2 cellular contexts compared by ENCODE assay signal in the genomic region with DNA sequence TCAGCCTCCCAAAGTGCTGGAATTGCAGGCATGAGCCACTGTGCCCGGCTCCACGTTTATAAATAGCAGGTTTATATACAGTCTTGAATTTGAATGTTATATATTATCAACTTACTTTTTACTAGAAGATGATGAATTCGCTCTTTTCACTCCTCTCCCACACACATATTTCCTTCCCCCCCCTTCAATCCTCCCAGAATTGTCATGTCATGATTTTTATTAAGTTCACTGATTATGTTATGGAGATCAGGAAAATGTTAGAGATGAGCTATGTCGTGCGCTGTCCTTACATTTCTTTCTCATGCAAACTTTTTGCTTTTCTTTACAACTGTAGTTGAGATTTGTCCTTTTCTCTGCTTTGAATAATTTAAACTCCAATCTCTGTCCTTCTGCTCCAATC.
TF ChIP-seq lines count a peak whose summit lies in the region.

No MANE protein-coding gene starts in this region.

TF ChIP-seq in GM23338, 12 proteins besides CTCF, POLR2A, EP300 and RAD21 (continues in another document):
- TF ChIP-seq, protein P1, sequence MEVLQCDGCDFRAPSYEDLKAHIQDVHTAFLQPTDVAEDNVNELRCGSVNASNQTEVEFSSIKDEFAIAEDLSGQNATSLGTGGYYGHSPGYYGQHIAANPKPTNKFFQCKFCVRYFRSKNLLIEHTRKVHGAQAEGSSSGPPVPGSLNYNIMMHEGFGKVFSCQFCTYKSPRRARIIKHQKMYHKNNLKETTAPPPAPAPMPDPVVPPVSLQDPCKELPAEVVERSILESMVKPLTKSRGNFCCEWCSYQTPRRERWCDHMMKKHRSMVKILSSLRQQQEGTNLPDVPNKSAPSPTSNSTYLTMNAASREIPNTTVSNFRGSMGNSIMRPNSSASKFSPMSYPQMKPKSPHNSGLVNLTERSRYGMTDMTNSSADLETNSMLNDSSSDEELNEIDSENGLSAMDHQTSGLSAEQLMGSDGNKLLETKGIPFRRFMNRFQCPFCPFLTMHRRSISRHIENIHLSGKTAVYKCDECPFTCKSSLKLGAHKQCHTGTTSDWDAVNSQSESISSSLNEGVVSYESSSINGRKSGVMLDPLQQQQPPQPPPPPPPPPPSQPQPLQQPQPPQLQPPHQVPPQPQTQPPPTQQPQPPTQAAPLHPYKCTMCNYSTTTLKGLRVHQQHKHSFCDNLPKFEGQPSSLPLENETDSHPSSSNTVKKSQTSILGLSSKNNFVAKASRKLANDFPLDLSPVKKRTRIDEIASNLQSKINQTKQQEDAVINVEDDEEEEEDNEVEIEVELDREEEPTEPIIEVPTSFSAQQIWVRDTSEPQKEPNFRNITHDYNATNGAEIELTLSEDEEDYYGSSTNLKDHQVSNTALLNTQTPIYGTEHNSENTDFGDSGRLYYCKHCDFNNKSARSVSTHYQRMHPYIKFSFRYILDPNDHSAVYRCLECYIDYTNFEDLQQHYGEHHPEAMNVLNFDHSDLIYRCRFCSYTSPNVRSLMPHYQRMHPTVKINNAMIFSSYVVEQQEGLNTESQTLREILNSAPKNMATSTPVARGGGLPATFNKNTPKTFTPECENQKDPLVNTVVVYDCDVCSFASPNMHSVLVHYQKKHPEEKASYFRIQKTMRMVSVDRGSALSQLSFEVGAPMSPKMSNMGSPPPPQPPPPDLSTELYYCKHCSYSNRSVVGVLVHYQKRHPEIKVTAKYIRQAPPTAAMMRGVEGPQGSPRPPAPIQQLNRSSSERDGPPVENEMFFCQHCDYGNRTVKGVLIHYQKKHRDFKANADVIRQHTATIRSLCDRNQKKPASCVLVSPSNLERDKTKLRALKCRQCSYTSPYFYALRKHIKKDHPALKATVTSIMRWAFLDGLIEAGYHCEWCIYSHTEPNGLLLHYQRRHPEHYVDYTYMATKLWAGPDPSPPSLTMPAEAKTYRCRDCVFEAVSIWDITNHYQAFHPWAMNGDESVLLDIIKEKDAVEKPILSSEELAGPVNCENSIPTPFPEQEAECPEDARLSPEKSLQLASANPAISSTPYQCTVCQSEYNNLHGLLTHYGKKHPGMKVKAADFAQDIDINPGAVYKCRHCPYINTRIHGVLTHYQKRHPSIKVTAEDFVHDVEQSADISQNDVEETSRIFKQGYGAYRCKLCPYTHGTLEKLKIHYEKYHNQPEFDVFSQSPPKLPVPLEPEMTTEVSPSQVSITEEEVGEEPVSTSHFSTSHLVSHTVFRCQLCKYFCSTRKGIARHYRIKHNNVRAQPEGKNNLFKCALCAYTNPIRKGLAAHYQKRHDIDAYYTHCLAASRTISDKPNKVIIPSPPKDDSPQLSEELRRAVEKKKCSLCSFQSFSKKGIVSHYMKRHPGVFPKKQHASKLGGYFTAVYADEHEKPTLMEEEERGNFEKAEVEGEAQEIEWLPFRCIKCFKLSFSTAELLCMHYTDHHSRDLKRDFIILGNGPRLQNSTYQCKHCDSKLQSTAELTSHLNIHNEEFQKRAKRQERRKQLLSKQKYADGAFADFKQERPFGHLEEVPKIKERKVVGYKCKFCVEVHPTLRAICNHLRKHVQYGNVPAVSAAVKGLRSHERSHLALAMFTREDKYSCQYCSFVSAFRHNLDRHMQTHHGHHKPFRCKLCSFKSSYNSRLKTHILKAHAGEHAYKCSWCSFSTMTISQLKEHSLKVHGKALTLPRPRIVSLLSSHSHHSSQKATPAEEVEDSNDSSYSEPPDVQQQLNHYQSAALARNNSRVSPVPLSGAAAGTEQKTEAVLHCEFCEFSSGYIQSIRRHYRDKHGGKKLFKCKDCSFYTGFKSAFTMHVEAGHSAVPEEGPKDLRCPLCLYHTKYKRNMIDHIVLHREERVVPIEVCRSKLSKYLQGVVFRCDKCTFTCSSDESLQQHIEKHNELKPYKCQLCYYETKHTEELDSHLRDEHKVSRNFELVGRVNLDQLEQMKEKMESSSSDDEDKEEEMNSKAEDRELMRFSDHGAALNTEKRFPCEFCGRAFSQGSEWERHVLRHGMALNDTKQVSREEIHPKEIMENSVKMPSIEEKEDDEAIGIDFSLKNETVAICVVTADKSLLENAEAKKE (CRISPR knock-in tag; IDR thresholded peaks at IDR 0.05): no peak
- no peak for TF ChIP-seq EZH2phosphoT487 (IDR thresholded peaks at IDR 0.05; ENCODE audit: unreplicated experiment)
- no peak for TF ChIP-seq CREB1 (CRISPR knock-in tag; IDR thresholded peaks at IDR 0.05; ENCODE audit: low read depth)
- TF ChIP-seq, protein P2, sequence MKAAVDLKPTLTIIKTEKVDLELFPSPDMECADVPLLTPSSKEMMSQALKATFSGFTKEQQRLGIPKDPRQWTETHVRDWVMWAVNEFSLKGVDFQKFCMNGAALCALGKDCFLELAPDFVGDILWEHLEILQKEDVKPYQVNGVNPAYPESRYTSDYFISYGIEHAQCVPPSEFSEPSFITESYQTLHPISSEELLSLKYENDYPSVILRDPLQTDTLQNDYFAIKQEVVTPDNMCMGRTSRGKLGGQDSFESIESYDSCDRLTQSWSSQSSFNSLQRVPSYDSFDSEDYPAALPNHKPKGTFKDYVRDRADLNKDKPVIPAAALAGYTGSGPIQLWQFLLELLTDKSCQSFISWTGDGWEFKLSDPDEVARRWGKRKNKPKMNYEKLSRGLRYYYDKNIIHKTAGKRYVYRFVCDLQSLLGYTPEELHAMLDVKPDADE (IDR thresholded peaks at IDR 0.05): no peak
- TF ChIP-seq POLR2AphosphoS5 (IDR thresholded peaks at IDR 0.05; ENCODE audit: low read depth): no peak
- TF ChIP-seq JUNB (IDR thresholded peaks at IDR 0.05; ENCODE audit: unreplicated experiment): no peak
- TF ChIP-seq STAT1 (IDR thresholded peaks at IDR 0.05; ENCODE audit: unreplicated experiment): no peak
- TF ChIP-seq ZNF114 (CRISPR knock-in tag; IDR thresholded peaks at IDR 0.05): no peak
- TF ChIP-seq, protein P3, sequence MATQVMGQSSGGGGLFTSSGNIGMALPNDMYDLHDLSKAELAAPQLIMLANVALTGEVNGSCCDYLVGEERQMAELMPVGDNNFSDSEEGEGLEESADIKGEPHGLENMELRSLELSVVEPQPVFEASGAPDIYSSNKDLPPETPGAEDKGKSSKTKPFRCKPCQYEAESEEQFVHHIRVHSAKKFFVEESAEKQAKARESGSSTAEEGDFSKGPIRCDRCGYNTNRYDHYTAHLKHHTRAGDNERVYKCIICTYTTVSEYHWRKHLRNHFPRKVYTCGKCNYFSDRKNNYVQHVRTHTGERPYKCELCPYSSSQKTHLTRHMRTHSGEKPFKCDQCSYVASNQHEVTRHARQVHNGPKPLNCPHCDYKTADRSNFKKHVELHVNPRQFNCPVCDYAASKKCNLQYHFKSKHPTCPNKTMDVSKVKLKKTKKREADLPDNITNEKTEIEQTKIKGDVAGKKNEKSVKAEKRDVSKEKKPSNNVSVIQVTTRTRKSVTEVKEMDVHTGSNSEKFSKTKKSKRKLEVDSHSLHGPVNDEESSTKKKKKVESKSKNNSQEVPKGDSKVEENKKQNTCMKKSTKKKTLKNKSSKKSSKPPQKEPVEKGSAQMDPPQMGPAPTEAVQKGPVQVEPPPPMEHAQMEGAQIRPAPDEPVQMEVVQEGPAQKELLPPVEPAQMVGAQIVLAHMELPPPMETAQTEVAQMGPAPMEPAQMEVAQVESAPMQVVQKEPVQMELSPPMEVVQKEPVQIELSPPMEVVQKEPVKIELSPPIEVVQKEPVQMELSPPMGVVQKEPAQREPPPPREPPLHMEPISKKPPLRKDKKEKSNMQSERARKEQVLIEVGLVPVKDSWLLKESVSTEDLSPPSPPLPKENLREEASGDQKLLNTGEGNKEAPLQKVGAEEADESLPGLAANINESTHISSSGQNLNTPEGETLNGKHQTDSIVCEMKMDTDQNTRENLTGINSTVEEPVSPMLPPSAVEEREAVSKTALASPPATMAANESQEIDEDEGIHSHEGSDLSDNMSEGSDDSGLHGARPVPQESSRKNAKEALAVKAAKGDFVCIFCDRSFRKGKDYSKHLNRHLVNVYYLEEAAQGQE (IDR thresholded peaks at IDR 0.05; ENCODE audit: unreplicated experiment): no peak
- TF ChIP-seq NANOG (IDR thresholded peaks at IDR 0.05; ENCODE audit: borderline replicate concordance): no peak

TF ChIP-seq in WTC11, 78 proteins besides CTCF, POLR2A, EP300 and RAD21 (continued from another document):
- TF ChIP-seq, protein P4, sequence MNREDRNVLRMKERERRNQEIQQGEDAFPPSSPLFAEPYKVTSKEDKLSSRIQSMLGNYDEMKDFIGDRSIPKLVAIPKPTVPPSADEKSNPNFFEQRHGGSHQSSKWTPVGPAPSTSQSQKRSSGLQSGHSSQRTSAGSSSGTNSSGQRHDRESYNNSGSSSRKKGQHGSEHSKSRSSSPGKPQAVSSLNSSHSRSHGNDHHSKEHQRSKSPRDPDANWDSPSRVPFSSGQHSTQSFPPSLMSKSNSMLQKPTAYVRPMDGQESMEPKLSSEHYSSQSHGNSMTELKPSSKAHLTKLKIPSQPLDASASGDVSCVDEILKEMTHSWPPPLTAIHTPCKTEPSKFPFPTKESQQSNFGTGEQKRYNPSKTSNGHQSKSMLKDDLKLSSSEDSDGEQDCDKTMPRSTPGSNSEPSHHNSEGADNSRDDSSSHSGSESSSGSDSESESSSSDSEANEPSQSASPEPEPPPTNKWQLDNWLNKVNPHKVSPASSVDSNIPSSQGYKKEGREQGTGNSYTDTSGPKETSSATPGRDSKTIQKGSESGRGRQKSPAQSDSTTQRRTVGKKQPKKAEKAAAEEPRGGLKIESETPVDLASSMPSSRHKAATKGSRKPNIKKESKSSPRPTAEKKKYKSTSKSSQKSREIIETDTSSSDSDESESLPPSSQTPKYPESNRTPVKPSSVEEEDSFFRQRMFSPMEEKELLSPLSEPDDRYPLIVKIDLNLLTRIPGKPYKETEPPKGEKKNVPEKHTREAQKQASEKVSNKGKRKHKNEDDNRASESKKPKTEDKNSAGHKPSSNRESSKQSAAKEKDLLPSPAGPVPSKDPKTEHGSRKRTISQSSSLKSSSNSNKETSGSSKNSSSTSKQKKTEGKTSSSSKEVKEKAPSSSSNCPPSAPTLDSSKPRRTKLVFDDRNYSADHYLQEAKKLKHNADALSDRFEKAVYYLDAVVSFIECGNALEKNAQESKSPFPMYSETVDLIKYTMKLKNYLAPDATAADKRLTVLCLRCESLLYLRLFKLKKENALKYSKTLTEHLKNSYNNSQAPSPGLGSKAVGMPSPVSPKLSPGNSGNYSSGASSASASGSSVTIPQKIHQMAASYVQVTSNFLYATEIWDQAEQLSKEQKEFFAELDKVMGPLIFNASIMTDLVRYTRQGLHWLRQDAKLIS (CRISPR knock-in tag; IDR thresholded peaks at IDR 0.05; ENCODE audit: borderline replicate concordance): no peak
- TF ChIP-seq ZNF416 (CRISPR knock-in tag; IDR thresholded peaks at IDR 0.05) (no peak), KAT7 (CRISPR knock-in tag; IDR thresholded peaks at IDR 0.05; ENCODE audit: borderline replicate concordance) (no peak), NR3C1 (CRISPR knock-in tag; conservative IDR thresholded peaks at IDR 0.05; ENCODE audit: low read depth) (no peak), ZNF671 (CRISPR knock-in tag; IDR thresholded peaks at IDR 0.05) (no peak), TCF7 (CRISPR knock-in tag; IDR thresholded peaks at IDR 0.05; ENCODE audit: low read depth) (no peak)
